34 cellular contexts compared by ENCODE assay signal in genomic region chr20:50777373-50777772, GRCh38.
"Had no signal": no experiment of that assay in that cellular context is flagged by ENCODE, and none has a peak within 500 bp of the region (broad histone marks: within the 10 kb centered on the region; RNA-seq: fewer than 3 reads in every experiment).

No MANE protein-coding gene starts in this region.

- H3K36me3 ChIP-seq: MG63 had no signal

- H3K4me3 ChIP-seq: MG63 had no signal

- DNase-seq: Karpas-422, Kasumi-1, MG63, MM.1S, MV-4-11, NCI-H1048, NCI-H1092, NCI-H1092 treated with DMSO at 0.1 percent for 48 hours, NCI-H1105, NCI-H1105 treated with DMSO at 0.1 percent for 48 hours, NCI-H1417, NCI-H1417 treated with DMSO at 0.1 percent for 48 hours, NCI-H1436, NCI-H1436 treated with DMSO at 0.1 percent for 48 hours, NCI-H146, NCI-H1694, NCI-H1694 treated with DMSO at 0.1 percent for 48 hours, NCI-H187, NCI-H187 treated with DMSO at 0.1 percent for 48 hours, NCI-H1930, NCI-H2029, NCI-H2029 treated with DMSO at 0.1 percent for 48 hours, NCI-H2081, NCI-H2081 treated with DMSO at 0.1 percent for 48 hours, NCI-H2107, NCI-H2171, NCI-H2171 treated with DMSO at 0.1 percent for 48 hours, NCI-H2227 treated with DMSO at 0.1 percent for 48 hours, NCI-H226, NCI-H345, NCI-H446, NCI-H446 treated with DMSO at 0.1 percent for 48 hours, NCI-H510A, NCI-H510A treated with DMSO at 0.1 percent for 48 hours had no signal

- H3K9me3 ChIP-seq: MG63 had no signal

- H3K27me3 ChIP-seq: MG63 had no signal
